Comparison of ENCODE assay signal across 29 cellular contexts in the genomic region with DNA sequence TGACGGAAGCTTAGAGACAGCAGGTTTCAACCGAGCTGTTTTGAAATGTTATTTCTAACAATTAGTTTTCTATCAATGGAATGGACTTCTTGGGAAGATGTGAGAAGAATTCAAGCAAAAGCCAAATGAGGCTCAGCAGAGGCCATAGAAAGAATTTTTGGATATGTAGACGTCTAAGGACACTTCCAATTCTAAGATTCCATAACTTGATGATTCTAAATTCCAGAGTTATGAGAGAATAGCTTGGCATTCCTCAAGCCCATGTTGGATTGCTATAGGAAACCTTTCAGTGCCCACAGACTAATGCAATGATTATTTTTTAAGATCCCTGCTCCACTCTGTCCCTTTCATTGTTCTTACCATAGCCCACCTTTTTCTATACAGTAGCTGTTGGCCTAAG.
"Had no signal": no experiment of that assay in that cellular context is flagged by ENCODE, and none has a peak within 500 bp of the region (broad histone marks: within the 10 kb centered on the region; RNA-seq: fewer than 3 reads in every experiment).

No MANE protein-coding gene starts in this region.

- H3K36me3 ChIP-seq: neural progenitor cell, ovary, right lobe of liver, sigmoid colon, spleen, thoracic aorta, thyroid gland, tibial nerve, upper lobe of right lung, uterus had no signal

- ATAC-seq: naive thymus-derived CD4-positive, alpha-beta T cell; natural killer cell; psoas muscle; right cardiac atrium; right lobe of liver; stimulated activated memory B cell treated with anti-CD40 and anti-IgM and Interleukin-4, amounts not matched to agents 10 μg/mL and 1 μg/mL and 100 μg/mL, for 72 hours; stimulated activated naive CD8-positive, alpha-beta T cell treated with anti-CD3 and anti-CD28 coated beads, Interleukin-15, amount 100 ng/mL, for 72 hours; stimulated activated naive CD8-positive, alpha-beta T cell treated with anti-CD3 and anti-CD28 coated beads, Interleukin-15, Interleukin-2, amounts not matched to agents 100 U/mL and 50 U/mL, for 24 hours; upper lobe of right lung had no signal

- H3K4me2 ChIP-seq: neural progenitor cell, smooth muscle cell had no signal

- H3K27ac ChIP-seq: neural progenitor cell, ovary, parathyroid adenoma, psoas muscle, right lobe of liver, sigmoid colon, skin epidermis, spleen, thoracic aorta, thyroid gland, tibial nerve, upper lobe of right lung, uterus had no signal

- H3K79me2 ChIP-seq: parathyroid adenoma had no signal

- H3K4me1 ChIP-seq: parathyroid adenoma, psoas muscle, right lobe of liver, sigmoid colon, spleen, thyroid gland, upper lobe of right lung, uterus had no signal

- H3K27me3 ChIP-seq: neural progenitor cell, ovary, right lobe of liver, thyroid gland, upper lobe of right lung, uterus had no signal

- H3K9ac ChIP-seq: neural progenitor cell, parathyroid adenoma had no signal

- H3K9me3 ChIP-seq: ovary, psoas muscle, right lobe of liver, sigmoid colon, thoracic aorta, thyroid gland, upper lobe of right lung, uterus had no signal

- H3K4me3 ChIP-seq: neural progenitor cell, ovary, psoas muscle, right lobe of liver, sigmoid colon, skin epidermis, smooth muscle cell, spleen, thoracic aorta, thyroid gland, tibial nerve, upper lobe of right lung, uterus had no signal

- DNase-seq: naive thymus-derived CD4-positive, alpha-beta T cell; natural killer cell; occipital lobe; ovary; posterior cingulate gyrus; psoas muscle; right cardiac atrium; right lobe of liver; sigmoid colon; spleen; stimulated activated CD4-positive, alpha-beta T cell treated with anti-CD3 and anti-CD28 coated beads, Interleukin-12 subunit alpha, Interleukin-12 subunit beta, amount 100 ng/mL, for 4 hours; stimulated activated CD4-positive, alpha-beta T cell treated with anti-CD3 and anti-CD28 coated beads, Interleukin-1b, Interleukin-23, amount 100 ng/mL, for 48 hours; stimulated activated CD4-positive, alpha-beta T cell treated with anti-CD3 and anti-CD28 coated beads, Interleukin-4, amount 100 ng/mL, for 1 hour; stimulated activated CD4-positive, alpha-beta T cell treated with anti-CD3 and anti-CD28 coated beads, Interleukin-4, amount 100 ng/mL, for 4 hours; stimulated activated CD8-positive, alpha-beta memory T cell treated with anti-CD3 and anti-CD28 coated beads, Interleukin-4, amount 100 ng/mL, for 48 hours; stimulated activated naive CD4-positive, alpha-beta T cell; stimulated activated naive CD8-positive, alpha-beta T cell treated with anti-CD3 and anti-CD28 coated beads, Interleukin-15, amount 100 ng/mL, for 72 hours; stimulated activated naive CD8-positive, alpha-beta T cell treated with anti-CD3 and anti-CD28 coated beads, Interleukin-15, Interleukin-2, amounts not matched to agents 100 U/mL and 50 U/mL, for 24 hours; substantia nigra; thyroid gland; upper lobe of right lung; uterus had no signal

- H2AFZ ChIP-seq: neural progenitor cell, parathyroid adenoma had no signal
